19 cellular contexts compared by ENCODE assay signal in the genomic region with DNA sequence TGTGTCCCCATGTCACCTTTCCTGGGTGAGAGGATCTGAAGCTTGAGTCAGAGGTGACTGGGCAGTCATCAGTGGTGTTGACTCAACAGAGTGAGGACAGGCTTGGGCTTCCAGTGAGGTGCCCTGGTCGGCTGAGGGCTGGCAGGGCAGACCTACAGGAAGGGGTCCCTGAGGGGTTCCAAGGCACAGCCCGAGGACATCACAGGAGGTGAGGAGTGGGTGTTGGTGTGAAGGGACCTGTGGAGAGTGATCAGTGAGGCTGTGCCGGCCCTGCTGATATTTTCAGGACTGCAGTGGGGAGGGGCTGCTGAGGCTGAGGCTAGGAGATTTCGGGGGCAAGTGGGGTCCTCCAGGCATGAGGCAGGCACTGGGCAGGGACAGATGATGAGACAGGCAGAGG.
DNase-seq lines count a peak whose midpoint lies in the region; ATAC-seq, FAIRE-seq and TF ChIP-seq lines count a peak whose summit lies in the region.
"Had no signal": no experiment of that assay in that cellular context is flagged by ENCODE, and none has a peak within 500 bp of the region (broad histone marks: within the 10 kb centered on the region; RNA-seq: fewer than 3 reads in every experiment).

No MANE protein-coding gene starts in this region.

- H3K18ac ChIP-seq in neuronal stem cell (ENCODE audit: low read length), result no peak overlapping the region

- peak overlapping the region; percentile 47 for H3K14ac ChIP-seq in neuronal stem cell (ENCODE audit: low read length)

- no peak overlapping the region for H2BK120ac ChIP-seq in neuronal stem cell (ENCODE audit: low read depth, low read length)

- ATAC-seq in GM21737 (IDR thresholded peaks at IDR 0.05; ENCODE audit: unreplicated experiment), result no peak
- ATAC-seq in GM21825 (IDR thresholded peaks at IDR 0.05; ENCODE audit: unreplicated experiment), result no peak
- ATAC-seq: A549; CD8-positive, alpha-beta T cell; GM23338 had no signal

- no peaks in the 10 kb centered on the region for H3K27me3 ChIP-seq in right atrium auricular region
- no peaks in the 10 kb centered on the region for H3K27me3 ChIP-seq in neuronal stem cell (ENCODE audit: control insufficient read depth in 3 of 3, insufficient read depth in 3 of 3, low read depth in 1 of 3, low read length in 3 of 3)
- H3K27me3 ChIP-seq in spleen (replicated peaks in 1 of 7), result peaks cover 0 to 19% (median 0%) of the 10 kb centered on the region in 7 donors
- no peaks in the 10 kb centered on the region for H3K27me3 ChIP-seq in vagina

- no peak overlapping the region for H3K23ac ChIP-seq in neuronal stem cell (ENCODE audit: low read depth, low read length, poor library complexity)

- H4K91ac ChIP-seq in neuronal stem cell (ENCODE audit: low read depth, low read length, poor library complexity), result no peak overlapping the region

- FAIRE-seq in kidney (lab: Jason Lieb, UNC), result no peak
- FAIRE-seq: A549, H54 had no signal

- no peak for TF ChIP-seq CTCF in right atrium auricular region (IDR thresholded peaks at IDR 0.05)
- no peak for TF ChIP-seq CTCF in kidney (IDR thresholded peaks at IDR 0.05; ENCODE audit: borderline replicate concordance, extremely low read depth, insufficient read depth)
- no peak for TF ChIP-seq CTCF in spleen (IDR thresholded peaks at IDR 0.05 in 8 of 11, conservative IDR thresholded peaks at IDR 0.05 in 3 of 11)
- no peak for TF ChIP-seq CTCF in vagina (IDR thresholded peaks at IDR 0.05)

- no peak overlapping the region for H3K4ac ChIP-seq in neuronal stem cell (ENCODE audit: low read length)

- no peak overlapping the region for H2BK15ac ChIP-seq in neuronal stem cell (ENCODE audit: low read length)

- no peak overlapping the region for H2BK5ac ChIP-seq in neuronal stem cell (ENCODE audit: low read length)

- H3K4me3 ChIP-seq in right atrium auricular region (no peak overlapping the region), kidney (ENCODE audit: low read length in 2 of 2) (no peak overlapping the region), neuronal stem cell (ENCODE audit: low read length in 2 of 2) (no peak overlapping the region), spleen (no peak overlapping the region), vagina (no peak overlapping the region)
- H3K4me3 ChIP-seq: A549, GM23338 had no signal

- no peak for TF ChIP-seq POLR2A in spleen (IDR thresholded peaks at IDR 0.05)
- no peak for TF ChIP-seq POLR2A in vagina (IDR thresholded peaks at IDR 0.05)

- H3K4me2 ChIP-seq in neuronal stem cell (ENCODE audit: insufficient read depth, low read length, poor library complexity, severe bottlenecking), result no peak overlapping the region
- H3K4me2 ChIP-seq: A549, GM23338 had no signal

- no peak overlapping the region for H2AFZ ChIP-seq in neuronal stem cell (ENCODE audit: low read length)
- H2AFZ ChIP-seq: GM23338 had no signal

- H3K9ac ChIP-seq in kidney (ENCODE audit: low read length in 2 of 2) (no peak overlapping the region), neuronal stem cell (ENCODE audit: low read depth, low read length, poor library complexity) (no peak overlapping the region)

- no peak overlapping the region for H3K27ac ChIP-seq in right atrium auricular region
- no peak overlapping the region for H3K27ac ChIP-seq in kidney (ENCODE audit: low read depth in 2 of 2, low read length in 2 of 2)
- H3K27ac ChIP-seq in neuronal stem cell (replicated peaks; ENCODE audit: low read length), result no peak overlapping the region
- no peak overlapping the region for H3K27ac ChIP-seq in spleen
- H3K27ac ChIP-seq in vagina, result no peak overlapping the region
- H3K27ac ChIP-seq: 22Rv1, A549, C4-2B had no signal

- peak overlapping the region; percentile 82 for H4K8ac ChIP-seq in neuronal stem cell (ENCODE audit: low read depth, low read length)

- intact Hi-C loops in cardiac septum (cut with DNase I), result no loop called here
- intact Hi-C loops in kidney (cut with DNase I), result no loop called here
- intact Hi-C loops in spleen (cut with DNase I; ENCODE audit: low total_unique reads), result no loop called here
- intact Hi-C loops in vagina (cut with DNase I), result no loop called here

- no CpG with 5 or more reads among the region's 4 CpGs for WGBS in neuronal stem cell (ENCODE audit: extremely low coverage in 2 of 2, insufficient read length in 2 of 2, insufficient replicate concordance in 1 of 2), 2 donors
- WGBS in spleen, 5 donors, result 62 to 85% (median 74%) methylated on average over 3 to 4 of the region's 4 CpGs

- DNase-seq in cardiac septum (ENCODE audit: low spot score), result peak; percentile 57
- DNase-seq in right atrium auricular region (ENCODE audit: low spot score), result no peak
- peak; percentile 32 for DNase-seq in kidney
- DNase-seq in neuronal stem cell (ENCODE audit: low spot score), result no peak
- DNase-seq in spleen, result peak; percentile 60
- DNase-seq in vagina (ENCODE audit: extremely low spot score in 2 of 2), result no peak
- DNase-seq: AML-193; Calu3; CD8-positive, alpha-beta T cell; DMS79 treated with DMSO at 0.1 percent for 48 hours; GF-D8; HCEC 1CT had no signal

- H3K9me3 ChIP-seq in right atrium auricular region (peaks cover 0 to 5% of the 10 kb centered on the region in 2 donors), kidney (ENCODE audit: control insufficient read depth in 1 of 2, low read length in 2 of 2) (peaks cover 0 to 3% of the 10 kb centered on the region in 2 donors), neuronal stem cell (replicated peaks in 1 of 2; ENCODE audit: control insufficient read depth in 2 of 2, insufficient read depth in 1 of 2, low read depth in 1 of 2, low read length in 2 of 2) (peaks cover 0 to 14% of the 10 kb centered on the region in 2 donors), spleen (peaks cover 0 to 60% (median 28%) of the 10 kb centered on the region in 8 donors), vagina (no peaks in the 10 kb centered on the region)
- H3K9me3 ChIP-seq: A549 had no signal

- H3K4me1 ChIP-seq in right atrium auricular region (no peaks in the 10 kb centered on the region), kidney (ENCODE audit: control insufficient read depth in 1 of 2, insufficient read depth in 1 of 2, low read depth in 1 of 2, low read length in 2 of 2) (no peaks in the 10 kb centered on the region), neuronal stem cell (ENCODE audit: control insufficient read depth in 2 of 2, insufficient read depth in 1 of 2, low read depth in 1 of 2, low read length in 2 of 2) (no peaks in the 10 kb centered on the region), spleen (no peaks in the 10 kb centered on the region), vagina (no peaks in the 10 kb centered on the region)
- H3K4me1 ChIP-seq: A549 had no signal

- no peak overlapping the region for H2BK12ac ChIP-seq in neuronal stem cell (ENCODE audit: low read length)

- no peak overlapping the region for H2AK5ac ChIP-seq in neuronal stem cell (ENCODE audit: low read depth, low read length)

- no peaks in the 10 kb centered on the region for H3K79me1 ChIP-seq in neuronal stem cell (ENCODE audit: low read depth, low read length)

- H3K36me3 ChIP-seq in right atrium auricular region (no peaks in the 10 kb centered on the region), kidney (ENCODE audit: control insufficient read depth in 1 of 2, insufficient read depth in 2 of 2, low read length in 2 of 2) (no peaks in the 10 kb centered on the region), neuronal stem cell (replicated peaks in 1 of 2; ENCODE audit: control insufficient read depth in 2 of 2, insufficient read depth in 2 of 2, low read length in 2 of 2) (peaks cover 0 to 2% of the 10 kb centered on the region in 2 donors), spleen (no peaks in the 10 kb centered on the region), vagina (no peaks in the 10 kb centered on the region)

Comparison
In these comparisons a context has a peak if more than half of its experiments do, and no peak if none do; other contexts are left out.
1. DNase-seq: peak in cardiac septum (single experiment), kidney (single experiment) and spleen (single experiment); none in right atrium auricular region (single experiment), neuronal stem cell (single experiment) and vagina (0 of 2).